ENCODE assay signal across 13 cellular contexts in the genomic region with DNA sequence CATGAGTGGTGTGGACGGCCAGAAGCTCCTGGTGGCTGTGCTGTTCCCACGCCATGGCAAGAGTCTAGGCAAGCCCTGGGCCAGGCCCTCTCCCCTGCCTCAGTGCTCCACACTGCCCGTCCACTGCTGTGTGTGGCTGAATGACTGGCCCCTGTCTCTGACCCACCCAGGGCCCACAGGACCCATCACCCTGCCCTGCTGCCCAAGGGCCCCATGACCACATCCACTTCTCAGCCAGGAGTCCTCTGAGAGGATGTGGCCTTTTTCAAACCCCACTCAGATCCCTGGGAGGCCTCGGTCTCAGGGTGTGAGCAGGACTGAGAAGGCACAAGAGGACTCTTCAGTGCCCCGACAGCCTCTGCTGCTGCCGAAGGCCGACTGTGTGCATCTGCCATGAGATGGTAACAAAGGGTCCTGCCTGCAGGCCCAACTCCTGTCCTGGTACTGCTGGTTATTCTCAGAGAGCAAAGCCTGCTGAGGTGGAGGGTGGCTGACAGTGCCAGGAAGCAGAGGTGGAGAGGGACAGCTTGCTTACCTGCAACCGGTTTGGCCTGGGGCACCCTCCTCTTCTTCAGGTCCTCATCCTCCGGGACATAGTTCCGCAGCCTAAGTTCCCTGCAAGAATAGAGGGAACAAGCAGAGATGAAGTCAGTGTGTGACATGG. TPM values are rescaled to one million over a fixed set of nuclear protein-coding genes. Genes with fewer than 3 reads are reported as not detected.
DNase-seq lines count a peak whose midpoint lies in the region; ATAC-seq and TF ChIP-seq lines count a peak whose summit lies in the region.
"Had no signal": no experiment of that assay in that cellular context is flagged by ENCODE, and none has a peak within 500 bp of the region (broad histone marks: within the 10 kb centered on the region; RNA-seq: fewer than 3 reads in every experiment).

No MANE protein-coding gene starts in this region.

- peak overlapping the region; percentile 13 for H3K27ac Mint-ChIP-seq in activated CD4-positive, alpha-beta T cell treated with anti-CD3 and anti-CD28 coated beads for 36 hours
- H3K27ac Mint-ChIP-seq in activated CD4-positive, alpha-beta T cell treated with anti-CD3 and anti-CD28 coated beads, Interleukin-2, amount 10 ng/mL, durations not matched to agents 24 days and 14 days: no peak overlapping the region
- H3K27ac Mint-ChIP-seq in activated B cell treated with CpG ODN at 0.5 μM for 24 hours: peak overlapping the region; percentile 93
- peak overlapping the region; percentile 86 for H3K27ac Mint-ChIP-seq in stimulated activated memory B cell treated with anti-CD40 and anti-IgM and Interleukin-4, amounts not matched to agents 10 μg/mL and 1 μg/mL and 100 μg/mL, for 72 hours

- no peak overlapping the region for H3K4me3 Mint-ChIP-seq in activated CD4-positive, alpha-beta T cell treated with anti-CD3 and anti-CD28 coated beads for 36 hours
- no peak overlapping the region for H3K4me3 Mint-ChIP-seq in activated CD4-positive, alpha-beta T cell treated with anti-CD3 and anti-CD28 coated beads, Interleukin-2, amount 10 ng/mL, durations not matched to agents 24 days and 14 days
- H3K4me3 Mint-ChIP-seq in activated B cell treated with CpG ODN at 0.5 μM for 24 hours: peak overlapping the region; percentile 7
- no peak overlapping the region for H3K4me3 Mint-ChIP-seq in stimulated activated memory B cell treated with anti-CD40 and anti-IgM and Interleukin-4, amounts not matched to agents 10 μg/mL and 1 μg/mL and 100 μg/mL, for 72 hours

- ATAC-seq in activated CD4-positive, alpha-beta T cell treated with anti-CD3 and anti-CD28 coated beads for 36 hours: no peak
- ATAC-seq in activated B cell treated with CpG ODN at 0.5 μM for 24 hours (ENCODE audit: low read depth) (no peak), lung (ENCODE audit: insufficient read depth, low FRiP score) (no peak), HG03045 (IDR thresholded peaks at IDR 0.05; ENCODE audit: unreplicated experiment) (no peak), HG03175 (IDR thresholded peaks at IDR 0.05; ENCODE audit: unreplicated experiment) (no peak), HG02981 (IDR thresholded peaks at IDR 0.05; ENCODE audit: unreplicated experiment) (no peak)
- ATAC-seq in stimulated activated memory B cell treated with anti-CD40 and anti-IgM and Interleukin-4, amounts not matched to agents 10 μg/mL and 1 μg/mL and 100 μg/mL, for 72 hours: no peak

- H3K36me3 ChIP-seq in lung (ENCODE audit: control insufficient read depth in 2 of 2, insufficient read depth in 2 of 2, low read length in 2 of 2): peaks cover 9 to 46% of the 10 kb centered on the region in 2 donors

- POLR2A ChIA-PET in activated CD4-positive, alpha-beta T cell treated with anti-CD3 and anti-CD28 coated beads for 36 hours (lab: Charles Lee): no interaction called here
- POLR2A ChIA-PET in activated B cell treated with CpG ODN at 0.5 μM for 24 hours (lab: Charles Lee): interaction anchor here (0.8 to 15.6 kb wide), 3 partner anchors 16 to 52 kb away, joined by 3 to 189 read pairs (median 8); a partner anchor contains a TSS

- peaks cover 3% of the 10 kb centered on the region for H3K9me3 Mint-ChIP-seq in activated CD4-positive, alpha-beta T cell treated with anti-CD3 and anti-CD28 coated beads for 36 hours (ENCODE audit: low read depth)
- H3K9me3 Mint-ChIP-seq in activated CD4-positive, alpha-beta T cell treated with anti-CD3 and anti-CD28 coated beads, Interleukin-2, amount 10 ng/mL, durations not matched to agents 24 days and 14 days: peaks cover 6% of the 10 kb centered on the region
- H3K9me3 Mint-ChIP-seq in activated B cell treated with CpG ODN at 0.5 μM for 24 hours: peaks cover 4% of the 10 kb centered on the region
- peaks cover 7% of the 10 kb centered on the region for H3K9me3 Mint-ChIP-seq in stimulated activated memory B cell treated with anti-CD40 and anti-IgM and Interleukin-4, amounts not matched to agents 10 μg/mL and 1 μg/mL and 100 μg/mL, for 72 hours

- H3K4me1 Mint-ChIP-seq in activated CD4-positive, alpha-beta T cell treated with anti-CD3 and anti-CD28 coated beads for 36 hours: peaks cover 28% of the 10 kb centered on the region
- H3K4me1 Mint-ChIP-seq in activated CD4-positive, alpha-beta T cell treated with anti-CD3 and anti-CD28 coated beads, Interleukin-2, amount 10 ng/mL, durations not matched to agents 24 days and 14 days: peaks cover 34% of the 10 kb centered on the region
- H3K4me1 Mint-ChIP-seq in activated B cell treated with CpG ODN at 0.5 μM for 24 hours: peaks cover 71% of the 10 kb centered on the region
- peaks cover 62% of the 10 kb centered on the region for H3K4me1 Mint-ChIP-seq in stimulated activated memory B cell treated with anti-CD40 and anti-IgM and Interleukin-4, amounts not matched to agents 10 μg/mL and 1 μg/mL and 100 μg/mL, for 72 hours

- H3K27me3 ChIP-seq in lung (ENCODE audit: control insufficient read depth, insufficient read depth): no peaks in the 10 kb centered on the region

- H3K27ac ChIP-seq in lung (ENCODE audit: low read depth in 1 of 2, low read length in 1 of 2): peak overlapping the region; percentile 62 to 82
- H3K27ac ChIP-seq: SK-N-MC had no signal

- H3K4me3 ChIP-seq in lung: no peak overlapping the region
- H3K4me3 ChIP-seq: SK-N-MC had no signal

- peaks cover 4 to 27% of the 10 kb centered on the region in 2 donors for H3K4me1 ChIP-seq in lung (ENCODE audit: control insufficient read depth in 2 of 2, insufficient read depth in 2 of 2, low read length in 2 of 2)

- intact Hi-C loops in activated CD4-positive, alpha-beta T cell treated with anti-CD3 and anti-CD28 coated beads for 36 hours (cut with DNase I, micrococcal nuclease): loop anchor here in 1 of 2 experiments (2.0 to 10.0 kb wide), 2 partner anchors 74 to 220 kb away; no protein-coding TSS in a partner anchor
- intact Hi-C loops in activated CD4-positive, alpha-beta T cell treated with anti-CD3 and anti-CD28 coated beads, Interleukin-2, amount 10 ng/mL, durations not matched to agents 24 days and 14 days (cut with micrococcal nuclease): loop anchor here (5.0 kb wide), 1 partner anchor 92 kb away; no protein-coding TSS in a partner anchor
- intact Hi-C loops in activated B cell treated with CpG ODN at 0.5 μM for 24 hours (cut with micrococcal nuclease): loop anchor here (5.0 kb wide), 2 partner anchors 237 to 357 kb away; a partner anchor contains a TSS

- CTCF ChIA-PET in activated CD4-positive, alpha-beta T cell treated with anti-CD3 and anti-CD28 coated beads for 36 hours (lab: Charles Lee): interaction anchor here (1.8 to 2.5 kb wide), 3 partner anchors 16 to 63 kb away, joined by 4 to 10 read pairs (median 7); no protein-coding TSS in a partner anchor
- CTCF ChIA-PET in activated B cell treated with CpG ODN at 0.5 μM for 24 hours (lab: Charles Lee): interaction anchor here (1.0 to 4.4 kb wide), 3 partner anchors 15 to 74 kb away, joined by 3 to 35 read pairs (median 5); a partner anchor contains a TSS

- no peak for DNase-seq in activated CD4-positive, alpha-beta T cell treated with anti-CD3 and anti-CD28 coated beads for 36 hours
- no peak for DNase-seq in activated CD4-positive, alpha-beta T cell treated with anti-CD3 and anti-CD28 coated beads, Interleukin-2, amount 10 ng/mL, durations not matched to agents 24 days and 14 days
- DNase-seq in activated B cell treated with CpG ODN at 0.5 μM for 24 hours (no peak), lung (ENCODE audit: low spot score) (no peak)
- DNase-seq: activated T-cell treated with anti-CD3 and anti-CD28 coated beads, Interleukin-2, amount 50 U/mL, for 48 hours; NCI-H1092 treated with DMSO at 0.1 percent for 48 hours; NCI-H2171 treated with DMSO at 0.1 percent for 48 hours had no signal

- no peaks in the 10 kb centered on the region for H3K27me3 Mint-ChIP-seq in activated CD4-positive, alpha-beta T cell treated with anti-CD3 and anti-CD28 coated beads for 36 hours
- H3K27me3 Mint-ChIP-seq in activated CD4-positive, alpha-beta T cell treated with anti-CD3 and anti-CD28 coated beads, Interleukin-2, amount 10 ng/mL, durations not matched to agents 24 days and 14 days: no peaks in the 10 kb centered on the region
- no peaks in the 10 kb centered on the region for H3K27me3 Mint-ChIP-seq in activated B cell treated with CpG ODN at 0.5 μM for 24 hours
- no peaks in the 10 kb centered on the region for H3K27me3 Mint-ChIP-seq in stimulated activated memory B cell treated with anti-CD40 and anti-IgM and Interleukin-4, amounts not matched to agents 10 μg/mL and 1 μg/mL and 100 μg/mL, for 72 hours

- H3K36me3 Mint-ChIP-seq in activated CD4-positive, alpha-beta T cell treated with anti-CD3 and anti-CD28 coated beads for 36 hours (ENCODE audit: low read depth): peaks cover 59% of the 10 kb centered on the region
- H3K36me3 Mint-ChIP-seq in activated CD4-positive, alpha-beta T cell treated with anti-CD3 and anti-CD28 coated beads, Interleukin-2, amount 10 ng/mL, durations not matched to agents 24 days and 14 days (ENCODE audit: low read depth): peaks cover 62% of the 10 kb centered on the region
- peaks cover 63% of the 10 kb centered on the region for H3K36me3 Mint-ChIP-seq in activated B cell treated with CpG ODN at 0.5 μM for 24 hours (ENCODE audit: low read depth)
- H3K36me3 Mint-ChIP-seq in stimulated activated memory B cell treated with anti-CD40 and anti-IgM and Interleukin-4, amounts not matched to agents 10 μg/mL and 1 μg/mL and 100 μg/mL, for 72 hours: peaks cover 64% of the 10 kb centered on the region

- no peaks in the 10 kb centered on the region for H3K9me3 ChIP-seq in lung (ENCODE audit: control insufficient read depth in 2 of 2, insufficient read depth in 1 of 2, low read length in 1 of 2)

- 81 to 90% methylated on average over 10 of the region's 10 CpGs for WGBS in lung, 2 donors

- TF ChIP-seq CTCF in activated B cell treated with CpG ODN at 0.5 μM for 24 hours (IDR thresholded peaks at IDR 0.05): no peak
- no peak for TF ChIP-seq CTCF in lung (IDR thresholded peaks at IDR 0.05; ENCODE audit: control extremely low read depth, extremely low read depth)

RNA-seq across cellular contexts. Expression of a gene that starts 47.5 kb away (rescaled TPM):
- total RNA-seq in activated CD4-positive, alpha-beta T cell treated with anti-CD3 and anti-CD28 coated beads for 36 hours: not detected
- total RNA-seq in activated CD4-positive, alpha-beta T cell treated with anti-CD3 and anti-CD28 coated beads, Interleukin-2, amount 10 ng/mL, durations not matched to agents 24 days and 14 days: not detected in 2 replicates
- total RNA-seq in activated B cell treated with CpG ODN at 0.5 μM for 24 hours (not detected in 2 replicates), lung (10 to 100 TPM; 14.7 to 25.1 TPM)
- polyA plus RNA-seq in lung: 10 to 100 TPM; 11.2 to 29.7 TPM
- total RNA-seq: mononuclear cell had no signal

RNA-seq across cellular contexts. Expression of a gene that starts 51.5 kb away (rescaled TPM):
- total RNA-seq in activated CD4-positive, alpha-beta T cell treated with anti-CD3 and anti-CD28 coated beads for 36 hours: 10 to 100 TPM; 45.4 to 47.8 TPM
- total RNA-seq in activated CD4-positive, alpha-beta T cell treated with anti-CD3 and anti-CD28 coated beads, Interleukin-2, amount 10 ng/mL, durations not matched to agents 24 days and 14 days: 55.3 and 66.2 TPM in 2 replicates
- total RNA-seq in activated B cell treated with CpG ODN at 0.5 μM for 24 hours: 93.8 and 98.4 TPM in 2 replicates
- total RNA-seq in lung: 10 to 100 TPM; 34.2 to 64.9 TPM
- 100 to 1,000 TPM in 1 of 2 donors, 10 to 100 TPM in 1; 75.2 to 129 TPM for polyA plus RNA-seq in lung

RNA-seq across cellular contexts. Expression of a gene that starts 54.4 kb away (rescaled TPM):
- 10 to 100 TPM; 83.4 to 84.9 TPM for total RNA-seq in activated CD4-positive, alpha-beta T cell treated with anti-CD3 and anti-CD28 coated beads for 36 hours
- total RNA-seq in activated CD4-positive, alpha-beta T cell treated with anti-CD3 and anti-CD28 coated beads, Interleukin-2, amount 10 ng/mL, durations not matched to agents 24 days and 14 days: 115 and 119 TPM in 2 replicates
- total RNA-seq in activated B cell treated with CpG ODN at 0.5 μM for 24 hours: 79.8 and 98.6 TPM in 2 replicates
- 100 to 1,000 TPM in 1 of 2 donors, 10 to 100 TPM in 1; 64.4 to 167 TPM for total RNA-seq in lung
- 100 to 1,000 TPM; 105 to 191 TPM for polyA plus RNA-seq in lung

Comparison
In these comparisons a context has a peak if more than half of its experiments do, and no peak if none do; other contexts are left out.
1. RNA of a gene that starts 47.5 kb away (total RNA-seq): 14.7 to 25.1 TPM in lung; not detected in activated CD4-positive, alpha-beta T cell treated with anti-CD3 and anti-CD28 coated beads for 36 hours, not detected in activated CD4-positive, alpha-beta T cell treated with anti-CD3 and anti-CD28 coated beads, Interleukin-2, amount 10 ng/mL, durations not matched to agents 24 days and 14 days and not detected in activated B cell treated with CpG ODN at 0.5 μM for 24 hours; every median in the first group is over 10 times any median in the second.